Comparison of ENCODE assay signal across 8 cellular contexts in genomic region chr3:9986230-9986725, GRCh38. TPM values are rescaled to one million over a fixed set of nuclear protein-coding genes. Genes with fewer than 3 reads are reported as not detected.
A peak's percentile ranks its signal among the peaks of the same experiment; 100 is the strongest.
DNase-seq lines count a peak whose midpoint lies in the region; ATAC-seq and TF ChIP-seq lines count a peak whose summit lies in the region.

No MANE protein-coding gene starts in this region.

- intact Hi-C loops in left cardiac atrium (cut with DNase I) = no loop called here

- ATAC-seq in HG02938 (IDR thresholded peaks at IDR 0.05; ENCODE audit: unreplicated experiment) (peak; percentile 34), left cardiac atrium (peak; percentile 56 to 64)

- no peak for TF ChIP-seq CTCF in WERI-Rb-1 (IDR thresholded peaks at IDR 0.05; ENCODE audit: low read depth, low read length)
- TF ChIP-seq CTCF in GM13977 (IDR thresholded peaks at IDR 0.05; ENCODE audit: extremely low read depth, insufficient read depth, missing control alignments) = no peak

- H3K27ac ChIP-seq in WERI-Rb-1 (peak overlapping the region; percentile 91), skin epidermis (peak overlapping the region; percentile 17 to 93 (median 83))

- no peaks in the 10 kb centered on the region for H3K27me3 ChIP-seq in WERI-Rb-1 (ENCODE audit: insufficient read depth, low read depth, severe bottlenecking)

- in situ Hi-C loops in GM13977 (cut with MboI; ENCODE audit: low pct_unique_long_range_greater_than_20kb, low sequenced_read_pairs, unreplicated experiment) = no loop called here

- DNase-seq in NCI-H1694 treated with DMSO at 0.1 percent for 48 hours (lab: John Stamatoyannopoulos, UW) = peak; percentile 24
- no peak for DNase-seq in NCI-H1694 (lab: John Stamatoyannopoulos, UW)
- DNase-seq in WERI-Rb-1 = no peak
- DNase-seq in left cardiac atrium = no peak
- no peak for DNase-seq in middle frontal gyrus (ENCODE audit: extremely low spot score, low spot score)
- DNase-seq in GM13977 (ENCODE audit: low spot score) = no peak

- peak overlapping the region; percentile 98 for H3K4me3 ChIP-seq in WERI-Rb-1 (ENCODE audit: low read depth, low read length)
- peak overlapping the region; percentile 68 to 99 (median 76) for H3K4me3 ChIP-seq in skin epidermis

- peaks cover 24% of the 10 kb centered on the region for H3K36me3 ChIP-seq in WERI-Rb-1

- H3K9me3 ChIP-seq in WERI-Rb-1 (ENCODE audit: severe bottlenecking) = no peaks in the 10 kb centered on the region

RNA-seq across cellular contexts. Expression of gene EMC3, which starts 0.4 kb away (rescaled TPM):
- 10 to 100 TPM; 80.0 to 86.7 TPM for total RNA-seq in left cardiac atrium

RNA-seq across cellular contexts. Expression of gene PRRT3, which starts 34.1 kb away (rescaled TPM):
- total RNA-seq in left cardiac atrium = 1 to 10 TPM in 1 of 2 donors, under 1 TPM in 1; 0.97 to 1.4 TPM

RNA-seq across cellular contexts. Expression of gene FANCD2, which starts 40.0 kb away (rescaled TPM):
- 1 to 10 TPM in 1 of 2 donors, under 1 TPM in 1; 0.71 to 1.8 TPM for total RNA-seq in left cardiac atrium

RNA-seq across cellular contexts. Expression of gene CRELD1, which starts 52.6 kb away (rescaled TPM):
- total RNA-seq in left cardiac atrium = 10 to 100 TPM; 47.4 to 59.8 TPM
